In the genomic region with DNA sequence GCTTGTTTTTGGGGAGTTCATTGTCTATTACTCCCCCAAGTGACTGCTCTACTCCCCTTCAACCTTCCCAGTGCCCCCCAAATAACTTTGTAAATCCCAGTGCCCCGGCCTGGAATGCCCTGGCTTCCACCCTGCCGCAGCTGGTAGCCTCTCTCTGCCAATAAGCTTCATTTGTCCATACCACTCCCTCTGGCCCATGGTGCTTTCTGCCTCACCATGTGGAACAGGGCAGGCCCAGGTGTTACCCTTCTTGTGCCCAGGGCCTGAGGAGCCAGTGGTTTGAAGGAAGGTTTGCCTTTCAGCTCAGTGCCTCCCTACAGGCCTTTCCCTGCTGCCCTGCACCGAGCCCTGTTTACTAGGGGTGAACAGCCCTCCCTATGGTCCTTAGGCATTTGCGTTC, we compare ENCODE assay signal across 18 cellular contexts.
"Had no signal": no experiment of that assay in that cellular context is flagged by ENCODE, and none has a peak within 500 bp of the region (broad histone marks: within the 10 kb centered on the region; RNA-seq: fewer than 3 reads in every experiment).

No MANE protein-coding gene starts in this region.

- ATAC-seq: left lung; mucosa of descending colon; naive thymus-derived CD4-positive, alpha-beta T cell; right cardiac atrium had no signal

- H3K27ac Mint-ChIP-seq: progenitor cell of endocrine pancreas; stimulated activated naive CD8-positive, alpha-beta T cell treated with anti-CD3 and anti-CD28 coated beads, Interleukin-15, Interleukin-2, amounts not matched to agents 100 ng/mL and 50 ng/mL, for 24 hours; type B pancreatic cell had no signal

- H3K27me3 Mint-ChIP-seq: naive thymus-derived CD4-positive, alpha-beta T cell; progenitor cell of endocrine pancreas; stimulated activated naive CD8-positive, alpha-beta T cell treated with anti-CD3 and anti-CD28 coated beads, Interleukin-15, Interleukin-2, amounts not matched to agents 100 ng/mL and 50 ng/mL, for 24 hours; type B pancreatic cell had no signal

- H3K4me1 ChIP-seq: esophagus muscularis mucosa, left lung had no signal

- H3K4me3 ChIP-seq: dorsolateral prefrontal cortex, esophagus muscularis mucosa, left lung, mucosa of descending colon had no signal

- H3K27ac ChIP-seq: esophagus muscularis mucosa, left lung had no signal

- H3K27me3 ChIP-seq: dorsolateral prefrontal cortex, esophagus muscularis mucosa, left lung had no signal

- DNase-seq: activated CD4-positive, alpha-beta T cell treated with anti-CD3 and anti-CD28 coated beads, Interleukin-2, amount 50 U/mL, for 1 hour; activated CD4-positive, CD25-positive, alpha-beta regulatory T cell; activated naive CD4-positive, alpha-beta T cell; activated T-cell treated with anti-CD3 and anti-CD28 coated beads for 4 hours; dorsolateral prefrontal cortex; kidney; left lung; mucosa of descending colon; naive thymus-derived CD4-positive, alpha-beta T cell; right cardiac atrium; small intestine; stimulated activated CD4-positive, alpha-beta T cell treated with anti-CD3 and anti-CD28 coated beads, Interleukin-4, amount 100 ng/mL, for 24 hours; SW 1271 had no signal

- H3K9me3 ChIP-seq: mucosa of descending colon had no signal

- H3K4me3 Mint-ChIP-seq: naive thymus-derived CD4-positive, alpha-beta T cell; stimulated activated naive CD8-positive, alpha-beta T cell treated with anti-CD3 and anti-CD28 coated beads, Interleukin-15, Interleukin-2, amounts not matched to agents 100 ng/mL and 50 ng/mL, for 24 hours; type B pancreatic cell had no signal

- FAIRE-seq: astrocyte, kidney, small intestine had no signal
